9 cellular contexts compared by ENCODE assay signal in genomic region chr18:48939368-48940097, GRCh38. TPM values are rescaled to one million over a fixed set of nuclear protein-coding genes. Genes with fewer than 3 reads are reported as not detected.
DNase-seq lines count a peak whose midpoint lies in the region; ATAC-seq lines count a peak whose summit lies in the region.
"Had no signal": no experiment of that assay in that cellular context is flagged by ENCODE, and none has a peak within 500 bp of the region (broad histone marks: within the 10 kb centered on the region; RNA-seq: fewer than 3 reads in every experiment).

No MANE protein-coding gene starts in this region.

- peaks cover 21% of the 10 kb centered on the region for H3K36me3 ChIP-seq in GM23248 (ENCODE audit: low read depth)
- peaks cover 58% of the 10 kb centered on the region for H3K36me3 ChIP-seq in skeletal muscle satellite cell (ENCODE audit: insufficient read depth, low read length)
- H3K36me3 ChIP-seq in SJCRH30, result no peaks in the 10 kb centered on the region

- peaks cover 100% of the 10 kb centered on the region for H3K79me2 ChIP-seq in GM23248 (ENCODE audit: insufficient read depth)

- H3K9me3 ChIP-seq in GM23248 (ENCODE audit: low read depth) (no peaks in the 10 kb centered on the region), right cardiac atrium (ENCODE audit: control insufficient read depth, low read length) (no peaks in the 10 kb centered on the region), skeletal muscle satellite cell (replicated peaks; ENCODE audit: low read length) (no peaks in the 10 kb centered on the region), SJCRH30 (replicated peaks) (no peaks in the 10 kb centered on the region)

- ATAC-seq in right cardiac atrium, result peak; percentile 60 to 67
- ATAC-seq in activated CD4-positive, CD25-positive, alpha-beta regulatory T cell treated with anti-CD3 and anti-CD28 coated beads, Interleukin-2, amount 50 U/mL, for 24 hours, result no peak

- intact Hi-C loops in right cardiac atrium (cut with DNase I), result loop anchor here (5.0 to 10.0 kb wide), 7 partner anchors 105 to 255 kb away; no protein-coding TSS in a partner anchor

- H3K27ac ChIP-seq in GM23248, result peak overlapping the region; percentile 87
- peak overlapping the region; percentile 94 for H3K27ac ChIP-seq in right cardiac atrium (ENCODE audit: low read length)
- H3K27ac ChIP-seq in SJCRH30, result no peak overlapping the region
- H3K27ac ChIP-seq: VCaP had no signal

- peaks cover 83% of the 10 kb centered on the region for H3F3A ChIP-seq in GM23248 (ENCODE audit: insufficient read depth)

- no peaks in the 10 kb centered on the region for H3K36me3 Mint-ChIP-seq in activated naive CD8-positive, alpha-beta T cell

- H3K4me1 Mint-ChIP-seq in activated naive CD8-positive, alpha-beta T cell (ENCODE audit: low read depth), result peaks cover 90% of the 10 kb centered on the region

- no peaks in the 10 kb centered on the region for H3K9me2 ChIP-seq in GM23248 (ENCODE audit: insufficient read depth)

- H3K9ac ChIP-seq in GM23248, result peak overlapping the region; percentile 69
- peak overlapping the region; percentile 68 for H3K9ac ChIP-seq in skeletal muscle satellite cell (ENCODE audit: low read depth, low read length)

- H3K27ac Mint-ChIP-seq in activated naive CD8-positive, alpha-beta T cell, result no peak overlapping the region

- H3K4me3 ChIP-seq in GM23248 (peak overlapping the region; percentile 55), right cardiac atrium (ENCODE audit: low read length) (peak overlapping the region; percentile 10), skeletal muscle satellite cell (ENCODE audit: low read length) (peak overlapping the region; percentile 59), SJCRH30 (no peak overlapping the region)

- H3K4me2 ChIP-seq in GM23248 (ENCODE audit: unreplicated experiment) (peak overlapping the region; percentile 86), skeletal muscle satellite cell (ENCODE audit: low read length) (peak overlapping the region; percentile 83)

- 3 to 5% methylated on average over 9 to 13 of the region's 13 CpGs for WGBS in GM23248 (ENCODE audit: low coverage in 1 of 2, low lambda C conversion rate in 2 of 2, missing lambda C conversion rate in 2 of 2), 2 experiments
- WGBS in right cardiac atrium, result 3% methylated on average over 12 of the region's 13 CpGs

- in situ Hi-C loops in GM23248 (cut with MboI), result loop anchor here (10.0 to 25.0 kb wide), 2 partner anchors 202 to 235 kb away; no protein-coding TSS in a partner anchor

- no peak overlapping the region for H2AFZ ChIP-seq in GM23248

- peak; percentile 75 for DNase-seq in GM23248
- DNase-seq in right cardiac atrium, result peak; percentile 80 to 90 (median 89)
- no peak for DNase-seq in DMS153 treated with DMSO at 0.1 percent for 48 hours (lab: John Stamatoyannopoulos, UW; ENCODE audit: unreplicated experiment)
- no peak for DNase-seq in putamen (ENCODE audit: low spot score)
- no peak for DNase-seq in SJCRH30

- H3K9me3 Mint-ChIP-seq in activated naive CD8-positive, alpha-beta T cell (ENCODE audit: low read depth), result no peaks in the 10 kb centered on the region

- no peaks in the 10 kb centered on the region for H3K27me3 Mint-ChIP-seq in activated naive CD8-positive, alpha-beta T cell

- H3K4me3 Mint-ChIP-seq in activated naive CD8-positive, alpha-beta T cell, result peak overlapping the region; percentile 87

- no peaks in the 10 kb centered on the region for H3K27me3 ChIP-seq in GM23248 (replicated peaks; ENCODE audit: insufficient read depth)
- H3K27me3 ChIP-seq in right cardiac atrium (ENCODE audit: control insufficient read depth, insufficient read depth), result no peaks in the 10 kb centered on the region
- H3K27me3 ChIP-seq in skeletal muscle satellite cell (ENCODE audit: control insufficient read depth, insufficient read depth, low read length), result no peaks in the 10 kb centered on the region
- no peaks in the 10 kb centered on the region for H3K27me3 ChIP-seq in SJCRH30

- H3K4me1 ChIP-seq in GM23248 (ENCODE audit: insufficient read depth) (peaks cover 85% of the 10 kb centered on the region), right cardiac atrium (ENCODE audit: control insufficient read depth, insufficient read depth, low read length) (peaks cover 49% of the 10 kb centered on the region), skeletal muscle satellite cell (ENCODE audit: control insufficient read depth, insufficient read depth, low read length) (peaks cover 79% of the 10 kb centered on the region), SJCRH30 (peaks cover 25% of the 10 kb centered on the region)

- H4K20me1 ChIP-seq in GM23248 (ENCODE audit: insufficient read depth), result no peaks in the 10 kb centered on the region

RNA-seq across cellular contexts. Expression of gene SMAD7, which starts 11.2 kb away (rescaled TPM):
- total RNA-seq in GM23248 (2014; rRNA removed; shearing (Covaris generic)), result 43.6 and 51.7 TPM in 2 replicates
- 6.8 and 8.4 TPM in 2 replicates for polyA plus RNA-seq in GM23248 (2016; fragmentation: Nextera tagmentation; extraction: Ambion mirVana)
- 10 to 100 TPM; 66.3 to 97.6 (median 94.3) TPM for total RNA-seq in right cardiac atrium
- 34.8 TPM for polyA plus RNA-seq in right cardiac atrium
- total RNA-seq in skeletal muscle satellite cell (2012; rRNA removed), result 4.8 and 7.6 TPM in 2 replicates
- total RNA-seq in SJCRH30 (2014; rRNA removed; shearing (Covaris generic)), result 3.0 and 3.2 TPM in 2 replicates

Comparison
In these comparisons a context has a peak if more than half of its experiments do, and no peak if none do; other contexts are left out.
1. DNase-seq: peak in GM23248 (single experiment) and right cardiac atrium (3 of 3); none in DMS153 treated with DMSO at 0.1 percent for 48 hours (single experiment), putamen (single experiment) and SJCRH30 (0 of 2).
2. ATAC-seq: peak in right cardiac atrium (2 of 2); none in activated CD4-positive, CD25-positive, alpha-beta regulatory T cell treated with anti-CD3 and anti-CD28 coated beads, Interleukin-2, amount 50 U/mL, for 24 hours (0 of 2).
3. RNA of gene SMAD7, which starts 11.2 kb away (total RNA-seq): 66.3 to 97.6 TPM in right cardiac atrium and 43.6 to 51.7 TPM in GM23248; 3.0 to 3.2 TPM in SJCRH30; every median in the first group is over 10 times any median in the second.